In genomic region chr5:99104538-99105132, GRCh38 we compare ENCODE assay signal across 9 cellular contexts.
DNase-seq lines count a peak whose midpoint lies in the region; FAIRE-seq and TF ChIP-seq lines count a peak whose summit lies in the region.
"Had no signal": no experiment of that assay in that cellular context is flagged by ENCODE, and none has a peak within 500 bp of the region (broad histone marks: within the 10 kb centered on the region; RNA-seq: fewer than 3 reads in every experiment).

No MANE protein-coding gene starts in this region.

- H3K27me3 ChIP-seq in Loucy (ENCODE audit: insufficient read depth, low read length, poor library complexity, severe bottlenecking) (no peaks in the 10 kb centered on the region), ovary (peaks cover 3% of the 10 kb centered on the region)
- H3K27me3 ChIP-seq: BLaER1 had no signal

- intact Hi-C loops in ovary (cut with DNase I), result no loop called here

- no peak for FAIRE-seq in RCC 7860 (lab: Jason Lieb, UNC)

- peak; percentile 26 for DNase-seq in DMS79 treated with DMSO at 0.1 percent for 48 hours (lab: John Stamatoyannopoulos, UW)
- no peak for DNase-seq in DMS79 (lab: John Stamatoyannopoulos, UW)
- DNase-seq in SK-N-DZ (ENCODE audit: low spot score), result peak; percentile 50
- DNase-seq in fibroblast of the conjunctiva (ENCODE audit: low read depth), result peak; percentile 12
- DNase-seq in skeletal muscle cell (ENCODE audit: low read depth), result peak; percentile 4
- DNase-seq in RCC 7860 (ENCODE audit: low spot score), result no peak
- no peak for DNase-seq in ovary

- no peaks in the 10 kb centered on the region for H4K20me1 ChIP-seq in Loucy (ENCODE audit: insufficient read depth, low read length, poor library complexity, severe bottlenecking)
- H4K20me1 ChIP-seq: BLaER1 had no signal

- H3K9me3 ChIP-seq in Loucy (ENCODE audit: insufficient read depth, low read depth, low read length), result no peaks in the 10 kb centered on the region
- H3K9me3 ChIP-seq in ovary, result no peaks in the 10 kb centered on the region
- H3K9me3 ChIP-seq: BLaER1 had no signal

- TF ChIP-seq EP300 in ovary (IDR thresholded peaks at IDR 0.05), result no peak

- peak; percentile 43 for TF ChIP-seq CTCF in Loucy (conservative IDR thresholded peaks at IDR 0.05; ENCODE audit: low read length)
- TF ChIP-seq CTCF in ovary (IDR thresholded peaks at IDR 0.05), result no peak

- no peak overlapping the region for H3K9ac ChIP-seq in Loucy (ENCODE audit: low read depth, low read length, poor library complexity, severe bottlenecking)
- H3K9ac ChIP-seq: BLaER1 had no signal

- TF ChIP-seq POLR2A in ovary (IDR thresholded peaks at IDR 0.05), result no peak

- H3K36me3 ChIP-seq in Loucy (ENCODE audit: insufficient read depth, low read length) (no peaks in the 10 kb centered on the region), ovary (no peaks in the 10 kb centered on the region)
- H3K36me3 ChIP-seq: BLaER1 had no signal

- 0 to 3% (median 1%) methylated on average over 2 of the region's 2 CpGs for WGBS in ovary, 3 donors

- H2AFZ ChIP-seq in Loucy (ENCODE audit: low read length), result no peak overlapping the region

- H3K9me2 ChIP-seq in Loucy (replicated peaks; ENCODE audit: low read depth, low read length), result no peaks in the 10 kb centered on the region

- no peaks in the 10 kb centered on the region for H3K79me2 ChIP-seq in Loucy (ENCODE audit: insufficient read depth, low read length)

- H3F3A ChIP-seq in Loucy (ENCODE audit: low read depth), result no peaks in the 10 kb centered on the region

- H3K4me3 ChIP-seq in Loucy (ENCODE audit: low read length, poor library complexity, severe bottlenecking) (no peak overlapping the region), skeletal muscle cell (ENCODE audit: low read depth, low read length) (no peak overlapping the region), ovary (no peak overlapping the region)
- H3K4me3 ChIP-seq: BLaER1 had no signal

- H3K4me2 ChIP-seq in Loucy (ENCODE audit: low read depth, low read length, poor library complexity, severe bottlenecking), result no peak overlapping the region
- H3K4me2 ChIP-seq: BLaER1 had no signal

- H3K27ac ChIP-seq in ovary, result no peak overlapping the region
- H3K27ac ChIP-seq: BLaER1 had no signal

- H3K4me1 ChIP-seq in Loucy (ENCODE audit: insufficient read depth, low read length, poor library complexity, severe bottlenecking) (no peaks in the 10 kb centered on the region), ovary (ENCODE audit: insufficient read depth) (no peaks in the 10 kb centered on the region)
- H3K4me1 ChIP-seq: BLaER1 had no signal

Comparison
In these comparisons a context has a peak if more than half of its experiments do, and no peak if none do; other contexts are left out.
1. DNase-seq: peak in DMS79 treated with DMSO at 0.1 percent for 48 hours (single experiment), SK-N-DZ (single experiment), fibroblast of the conjunctiva (single experiment) and skeletal muscle cell (single experiment); none in DMS79 (single experiment), RCC 7860 (single experiment) and ovary (0 of 5).